12 cellular contexts compared by ENCODE assay signal in the genomic region with DNA sequence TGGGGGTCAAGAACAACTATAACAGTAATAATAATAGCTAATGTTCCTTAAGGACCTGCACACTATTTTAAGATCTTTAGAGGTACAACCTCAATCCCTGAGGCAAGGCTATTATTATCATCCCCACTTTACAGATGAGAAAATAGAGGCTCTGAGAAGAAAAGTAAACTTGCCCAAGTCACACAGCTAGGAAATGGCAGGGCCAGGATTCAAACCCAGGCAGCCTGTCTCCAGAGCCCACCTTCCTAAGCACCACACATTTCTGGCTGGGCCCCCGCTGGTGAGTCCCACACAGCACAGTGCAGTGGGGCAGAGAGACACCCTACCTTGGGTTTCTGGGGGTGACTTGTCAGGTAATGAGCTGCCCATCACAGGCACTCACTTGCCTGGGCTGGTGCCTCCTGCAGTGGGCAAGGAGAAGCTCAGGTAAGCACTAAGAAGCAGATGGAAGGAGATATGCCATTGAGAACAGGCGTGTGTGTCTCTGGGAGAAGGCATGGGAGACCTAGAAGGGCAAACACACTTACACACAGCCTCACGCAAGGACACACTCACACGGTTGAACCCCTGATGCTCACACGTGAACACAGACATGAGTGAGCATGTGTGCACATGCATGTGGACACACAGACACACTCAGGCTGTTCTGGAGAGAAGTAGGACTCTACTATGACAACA.
A peak's percentile ranks its signal among the peaks of the same experiment; 100 is the strongest.
DNase-seq lines count a peak whose midpoint lies in the region; ATAC-seq and TF ChIP-seq lines count a peak whose summit lies in the region.
"Had no signal": no experiment of that assay in that cellular context is flagged by ENCODE, and none has a peak within 500 bp of the region (broad histone marks: within the 10 kb centered on the region; RNA-seq: fewer than 3 reads in every experiment).

No MANE protein-coding gene starts in this region.

- no peaks in the 10 kb centered on the region for H3K9me3 ChIP-seq in HUES64 (ENCODE audit: insufficient read depth, low read depth, low read length)
- no peaks in the 10 kb centered on the region for H3K9me3 ChIP-seq in WERI-Rb-1 (ENCODE audit: severe bottlenecking)
- H3K9me3 ChIP-seq in skeletal muscle tissue (ENCODE audit: control insufficient read depth in 3 of 3, low read length in 3 of 3) = no peaks in the 10 kb centered on the region

- intact Hi-C loops in left colon (cut with DNase I, micrococcal nuclease) = no loop called here

- H3K27ac ChIP-seq in HUES64 (ENCODE audit: low read depth, low read length) = peak overlapping the region; percentile 52; the same call in 1 of the 2 replicates
- peak overlapping the region; percentile 38 for H3K27ac ChIP-seq in WERI-Rb-1
- peak overlapping the region; percentile 41 for H3K27ac ChIP-seq in skeletal muscle tissue (ENCODE audit: low read depth, low read length)

- H3K4me1 Mint-ChIP-seq in glutamatergic neuron (ENCODE audit: low read depth, unreplicated experiment) = peaks cover 35% of the 10 kb centered on the region
- no peaks in the 10 kb centered on the region for H3K4me1 Mint-ChIP-seq in activated T-helper 17 cell treated with anti-CD3 and anti-CD28 coated beads, Interleukin-2, amount 50 U/mL, for 72 hours
- H3K4me1 Mint-ChIP-seq: activated CD4-positive, alpha-beta T cell treated with anti-CD3 and anti-CD28 coated beads, Interleukin-2, amount 10 ng/mL, durations not matched to agents 24 days and 14 days had no signal

- H3K27me3 ChIP-seq in HUES64 (ENCODE audit: insufficient read depth, low read length) = no peaks in the 10 kb centered on the region
- no peaks in the 10 kb centered on the region for H3K27me3 ChIP-seq in WERI-Rb-1 (ENCODE audit: insufficient read depth, low read depth, severe bottlenecking)
- H3K27me3 ChIP-seq in skeletal muscle tissue (ENCODE audit: control insufficient read depth in 3 of 3, insufficient read depth in 3 of 3, low read length in 3 of 3) = no peaks in the 10 kb centered on the region

- peaks cover 15% of the 10 kb centered on the region for H3K27me3 Mint-ChIP-seq in glutamatergic neuron (ENCODE audit: unreplicated experiment)
- no peaks in the 10 kb centered on the region for H3K27me3 Mint-ChIP-seq in activated T-helper 17 cell treated with anti-CD3 and anti-CD28 coated beads, Interleukin-2, amount 50 U/mL, for 72 hours

- H3K4me1 ChIP-seq in HUES64 (ENCODE audit: insufficient read depth, low read length) (peaks cover 19% of the 10 kb centered on the region), skeletal muscle tissue (ENCODE audit: control insufficient read depth in 3 of 3, insufficient read depth in 3 of 3, low read length in 3 of 3) (peaks cover 19 to 45% (median 39%) of the 10 kb centered on the region in 3 donors)

- H3K27ac Mint-ChIP-seq in glutamatergic neuron (ENCODE audit: unreplicated experiment) = peak overlapping the region; percentile 68
- H3K27ac Mint-ChIP-seq in activated T-helper 17 cell treated with anti-CD3 and anti-CD28 coated beads, Interleukin-2, amount 50 U/mL, for 72 hours = no peak overlapping the region
- H3K27ac Mint-ChIP-seq: activated CD4-positive, alpha-beta T cell treated with anti-CD3 and anti-CD28 coated beads, Interleukin-2, amount 10 ng/mL, durations not matched to agents 24 days and 14 days; CD8-positive, alpha-beta T cell; stimulated activated naive CD8-positive, alpha-beta T cell treated with anti-CD3 and anti-CD28 coated beads, Interleukin-15, Interleukin-2, amounts not matched to agents 100 ng/mL and 50 ng/mL, for 24 hours had no signal

- no peak for ATAC-seq in activated T-helper 17 cell treated with anti-CD3 and anti-CD28 coated beads, Interleukin-2, amount 50 U/mL, for 72 hours (replicated peaks)
- no peak for ATAC-seq in left colon
- ATAC-seq: CD8-positive, alpha-beta T cell had no signal

- H3K4me3 ChIP-seq in HUES64 (ENCODE audit: low read length) (no peak overlapping the region), WERI-Rb-1 (ENCODE audit: low read depth, low read length) (no peak overlapping the region), skeletal muscle tissue (ENCODE audit: low read length in 3 of 3) (no peak overlapping the region)

- no peak overlapping the region for H3K4me3 Mint-ChIP-seq in glutamatergic neuron (ENCODE audit: unreplicated experiment)
- H3K4me3 Mint-ChIP-seq in activated T-helper 17 cell treated with anti-CD3 and anti-CD28 coated beads, Interleukin-2, amount 50 U/mL, for 72 hours = no peak overlapping the region
- H3K4me3 Mint-ChIP-seq: activated CD4-positive, alpha-beta T cell treated with anti-CD3 and anti-CD28 coated beads, Interleukin-2, amount 10 ng/mL, durations not matched to agents 24 days and 14 days; CD8-positive, alpha-beta T cell; stimulated activated naive CD8-positive, alpha-beta T cell treated with anti-CD3 and anti-CD28 coated beads, Interleukin-15, Interleukin-2, amounts not matched to agents 100 ng/mL and 50 ng/mL, for 24 hours had no signal

- TF ChIP-seq CTCF in WERI-Rb-1 (IDR thresholded peaks at IDR 0.05; ENCODE audit: low read depth, low read length) (no peak), glutamatergic neuron (IDR thresholded peaks at IDR 0.05; ENCODE audit: partially characterized antibody, unreplicated experiment) (no peak)

- peaks cover 9% of the 10 kb centered on the region for H3K9me3 Mint-ChIP-seq in glutamatergic neuron (ENCODE audit: unreplicated experiment)
- no peaks in the 10 kb centered on the region for H3K9me3 Mint-ChIP-seq in activated T-helper 17 cell treated with anti-CD3 and anti-CD28 coated beads, Interleukin-2, amount 50 U/mL, for 72 hours
- H3K9me3 Mint-ChIP-seq: activated CD4-positive, alpha-beta T cell treated with anti-CD3 and anti-CD28 coated beads, Interleukin-2, amount 10 ng/mL, durations not matched to agents 24 days and 14 days; CD8-positive, alpha-beta T cell; stimulated activated naive CD8-positive, alpha-beta T cell treated with anti-CD3 and anti-CD28 coated beads, Interleukin-15, Interleukin-2, amounts not matched to agents 100 ng/mL and 50 ng/mL, for 24 hours had no signal

- no peak for DNase-seq in WERI-Rb-1
- DNase-seq in glutamatergic neuron = no peak
- DNase-seq in left colon = no peak
- no peak for DNase-seq in middle frontal gyrus (ENCODE audit: extremely low spot score, low spot score)
- DNase-seq: activated CD4-positive, alpha-beta T cell treated with anti-CD3 and anti-CD28 coated beads, Interleukin-2, amount 10 ng/mL, durations not matched to agents 24 days and 14 days; activated T-cell treated with anti-CD3 and anti-CD28 coated beads, Interleukin-2, amount 50 U/mL, for 48 hours; CD8-positive, alpha-beta T cell; T-helper 2 cell had no signal

- H3K36me3 Mint-ChIP-seq in glutamatergic neuron (ENCODE audit: unreplicated experiment) = no peaks in the 10 kb centered on the region
- H3K36me3 Mint-ChIP-seq in activated T-helper 17 cell treated with anti-CD3 and anti-CD28 coated beads, Interleukin-2, amount 50 U/mL, for 72 hours (ENCODE audit: low read depth) = no peaks in the 10 kb centered on the region
- H3K36me3 Mint-ChIP-seq: CD8-positive, alpha-beta T cell had no signal

- WGBS in HUES64 = 91% methylated on average over 5 of the region's 5 CpGs

- H3K9ac ChIP-seq in HUES64 (ENCODE audit: low read depth, low read length) (peak overlapping the region; percentile 39), skeletal muscle tissue (ENCODE audit: low read depth in 1 of 3, low read length in 3 of 3) (no peak overlapping the region)

- no peaks in the 10 kb centered on the region for H3K36me3 ChIP-seq in HUES64 (ENCODE audit: insufficient read depth, low read length)
- H3K36me3 ChIP-seq in WERI-Rb-1 = no peaks in the 10 kb centered on the region
- no peaks in the 10 kb centered on the region for H3K36me3 ChIP-seq in skeletal muscle tissue (ENCODE audit: control insufficient read depth in 3 of 3, insufficient read depth in 3 of 3, low read length in 3 of 3)
